8 cellular contexts compared by ENCODE assay signal in the genomic region with DNA sequence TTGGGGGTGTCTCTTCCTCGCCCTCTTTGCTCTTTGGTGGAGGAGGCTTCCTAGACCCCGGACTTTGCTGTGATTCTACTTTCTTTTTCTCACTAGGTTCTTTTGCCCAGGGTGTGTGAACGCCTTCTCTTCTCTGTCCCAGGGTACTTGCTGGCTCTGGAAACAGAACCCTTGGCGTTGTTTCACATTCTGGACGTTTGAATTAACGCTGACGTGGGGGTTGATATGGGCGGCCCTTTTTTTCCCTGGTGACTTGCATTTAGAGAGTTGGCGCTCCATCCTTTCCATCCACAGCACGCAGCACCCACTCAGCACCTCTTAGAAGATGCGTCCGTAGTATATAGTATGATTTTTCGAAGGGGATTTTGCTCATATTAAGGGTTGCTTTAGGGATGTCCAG. TPM values are rescaled to one million over a fixed set of nuclear protein-coding genes. Genes with fewer than 3 reads are reported as not detected.
DNase-seq lines count a peak whose midpoint lies in the region; ATAC-seq and TF ChIP-seq lines count a peak whose summit lies in the region.
"Not testable (repeated sequence)": the region's sequence is repeated elsewhere in the genome, so short reads cannot be mapped to it uniquely, and the experiment has no call there.

No MANE protein-coding gene starts in this region.

- H3K4me1 Mint-ChIP-seq in activated CD8-positive, alpha-beta memory T cell treated with anti-CD3 and anti-CD28 coated beads, Interleukin-2, amount 10 ng/mL, durations not matched to agents 7 days and 5 days, result peaks cover 37% of the 10 kb centered on the region
- peaks cover 14% of the 10 kb centered on the region for H3K4me1 Mint-ChIP-seq in central memory CD8-positive, alpha-beta T cell
- H3K4me1 Mint-ChIP-seq in progenitor cell of endocrine pancreas (ENCODE audit: low read depth), result not testable (repeated sequence)

- H3K79me2 ChIP-seq in OCI-LY3 (ENCODE audit: low read length), result peaks cover 55% of the 10 kb centered on the region

- not testable (repeated sequence) for H3K9me3 Mint-ChIP-seq in activated CD8-positive, alpha-beta memory T cell treated with anti-CD3 and anti-CD28 coated beads, Interleukin-2, amount 10 ng/mL, durations not matched to agents 7 days and 5 days (ENCODE audit: low read depth); central memory CD8-positive, alpha-beta T cell; progenitor cell of endocrine pancreas (ENCODE audit: low read depth)

- ATAC-seq in activated CD8-positive, alpha-beta memory T cell treated with anti-CD3 and anti-CD28 coated beads, Interleukin-2, amount 10 ng/mL, durations not matched to agents 7 days and 5 days; lower lobe of right lung; upper lobe of left lung (ENCODE audit: low FRiP score in 2 of 2): not testable (repeated sequence)
- peak; percentile 10 for ATAC-seq in central memory CD8-positive, alpha-beta T cell (replicated peaks; ENCODE audit: extremely low read depth, poor library complexity, severe bottlenecking)

- 4 to 13% methylated on average over 13 of the region's 13 CpGs for WGBS in upper lobe of left lung, 2 donors

- intact Hi-C loops in lower lobe of right lung (cut with DNase I), result not testable (repeated sequence)

- H4K20me1 ChIP-seq in OCI-LY3 (ENCODE audit: insufficient read depth, low read length), result peaks cover 12% of the 10 kb centered on the region

- not testable (repeated sequence) for DNase-seq in GM06990 (ENCODE audit: extremely low read depth, insufficient read length); activated CD8-positive, alpha-beta memory T cell treated with anti-CD3 and anti-CD28 coated beads, Interleukin-2, amount 10 ng/mL, durations not matched to agents 7 days and 5 days; central memory CD8-positive, alpha-beta T cell (ENCODE audit: low spot score in 2 of 2); lower lobe of right lung; progenitor cell of endocrine pancreas (ENCODE audit: low spot score, unreplicated experiment); upper lobe of left lung
- DNase-seq in foreskin fibroblast, result peak in 1 of 2 donors; percentile 31

- H3K36me3 ChIP-seq in GM06990 (ENCODE audit: control insufficient read depth, insufficient read depth, low read length); OCI-LY3 (replicated peaks; ENCODE audit: low read depth, low read length); lower lobe of right lung; upper lobe of left lung: not testable (repeated sequence)

- TF ChIP-seq CTCF in GM06990 (IDR thresholded peaks at IDR 0.05; ENCODE audit: insufficient read depth, low read length, poor library complexity, severe bottlenecking); OCI-LY3 (IDR thresholded peaks at IDR 0.05; ENCODE audit: low read depth, low read length); foreskin fibroblast (IDR thresholded peaks at IDR 0.05; ENCODE audit: low read depth, low read length); lower lobe of right lung (IDR thresholded peaks at IDR 0.05); progenitor cell of endocrine pancreas (IDR thresholded peaks at IDR 0.05; ENCODE audit: unreplicated experiment); upper lobe of left lung (IDR thresholded peaks at IDR 0.05): not testable (repeated sequence)

- H3K27ac ChIP-seq in OCI-LY3 (ENCODE audit: low read length) (peak overlapping the region; percentile 62), lower lobe of right lung (peak overlapping the region; percentile 94), upper lobe of left lung (peak overlapping the region; percentile 81 to 94 (median 92))

- peak overlapping the region; percentile 95 for H3K4me3 ChIP-seq in GM06990 (replicated peaks; ENCODE audit: low read depth, low read length)
- H3K4me3 ChIP-seq in OCI-LY3 (ENCODE audit: low read length), result peak overlapping the region; percentile 84
- peak overlapping the region; percentile 83 to 99 for H3K4me3 ChIP-seq in foreskin fibroblast (ENCODE audit: low read depth in 1 of 2, low read length in 2 of 2)
- H3K4me3 ChIP-seq in lower lobe of right lung, result peak overlapping the region; percentile 100
- peak overlapping the region; percentile 86 to 99 (median 99) for H3K4me3 ChIP-seq in upper lobe of left lung

- H3K4me1 ChIP-seq in OCI-LY3 (ENCODE audit: low read length), result peaks cover 30% of the 10 kb centered on the region
- H3K4me1 ChIP-seq in lower lobe of right lung, result peaks cover 35% of the 10 kb centered on the region
- peaks cover 18 to 41% (median 27%) of the 10 kb centered on the region in 4 donors for H3K4me1 ChIP-seq in upper lobe of left lung

- not testable (repeated sequence) for TF ChIP-seq EP300 in upper lobe of left lung (IDR thresholded peaks at IDR 0.05)

- CTCF ChIA-PET in activated CD8-positive, alpha-beta memory T cell treated with anti-CD3 and anti-CD28 coated beads, Interleukin-2, amount 10 ng/mL, durations not matched to agents 7 days and 5 days (lab: Charles Lee), result interaction anchor here (2.1 kb wide), 1 partner anchor 34 kb away, joined by 6 read pairs; no protein-coding TSS in a partner anchor

- peak overlapping the region; percentile 61 for H3K4me2 ChIP-seq in OCI-LY3 (ENCODE audit: low read length)

- H3K36me3 Mint-ChIP-seq in activated CD8-positive, alpha-beta memory T cell treated with anti-CD3 and anti-CD28 coated beads, Interleukin-2, amount 10 ng/mL, durations not matched to agents 7 days and 5 days; central memory CD8-positive, alpha-beta T cell (ENCODE audit: insufficient read depth); progenitor cell of endocrine pancreas (ENCODE audit: insufficient read depth): not testable (repeated sequence)

- H3K27me3 Mint-ChIP-seq in activated CD8-positive, alpha-beta memory T cell treated with anti-CD3 and anti-CD28 coated beads, Interleukin-2, amount 10 ng/mL, durations not matched to agents 7 days and 5 days; central memory CD8-positive, alpha-beta T cell; progenitor cell of endocrine pancreas: not testable (repeated sequence)

- peak overlapping the region; percentile 84 for H3K27ac Mint-ChIP-seq in activated CD8-positive, alpha-beta memory T cell treated with anti-CD3 and anti-CD28 coated beads, Interleukin-2, amount 10 ng/mL, durations not matched to agents 7 days and 5 days
- H3K27ac Mint-ChIP-seq in central memory CD8-positive, alpha-beta T cell (ENCODE audit: low read depth), result peak overlapping the region; percentile 94
- peak overlapping the region; percentile 88 for H3K27ac Mint-ChIP-seq in progenitor cell of endocrine pancreas

- not testable (repeated sequence) for H2AFZ ChIP-seq in OCI-LY3 (ENCODE audit: low read depth, low read length)

- H3K9ac ChIP-seq in OCI-LY3 (ENCODE audit: low read length), result peak overlapping the region; percentile 92

- not testable (repeated sequence) for H3K27me3 ChIP-seq in GM06990 (replicated peaks; ENCODE audit: control insufficient read depth, insufficient read depth, low read length); OCI-LY3 (ENCODE audit: low read depth, low read length); lower lobe of right lung (ENCODE audit: low read depth); upper lobe of left lung

- not testable (repeated sequence) for H3K9me3 ChIP-seq in OCI-LY3 (ENCODE audit: insufficient read depth, low read length); lower lobe of right lung; upper lobe of left lung

- peak overlapping the region; percentile 100 for H3K4me3 Mint-ChIP-seq in activated CD8-positive, alpha-beta memory T cell treated with anti-CD3 and anti-CD28 coated beads, Interleukin-2, amount 10 ng/mL, durations not matched to agents 7 days and 5 days
- H3K4me3 Mint-ChIP-seq in central memory CD8-positive, alpha-beta T cell, result peak overlapping the region; percentile 96
- peak overlapping the region; percentile 96 for H3K4me3 Mint-ChIP-seq in progenitor cell of endocrine pancreas (ENCODE audit: low read depth)

- not testable (repeated sequence) for TF ChIP-seq POLR2A in upper lobe of left lung (IDR thresholded peaks at IDR 0.05)

RNA-seq across cellular contexts. Expression of a gene that starts 0.7 kb away (rescaled TPM):
- 10 to 100 TPM; 34.2 to 41.7 TPM for total RNA-seq in activated CD8-positive, alpha-beta memory T cell treated with anti-CD3 and anti-CD28 coated beads, Interleukin-2, amount 10 ng/mL, durations not matched to agents 7 days and 5 days
- total RNA-seq in lower lobe of right lung (24.8 TPM), progenitor cell of endocrine pancreas (21.4 and 24.5 TPM in 2 replicates), upper lobe of left lung (10 to 100 TPM; 25.7 to 45.5 (median 33.0) TPM)

RNA-seq across cellular contexts. Expression of a gene that starts 37.0 kb away (rescaled TPM):
- 1 to 10 TPM; 1.2 to 1.7 TPM for total RNA-seq in activated CD8-positive, alpha-beta memory T cell treated with anti-CD3 and anti-CD28 coated beads, Interleukin-2, amount 10 ng/mL, durations not matched to agents 7 days and 5 days
- total RNA-seq in lower lobe of right lung (1.3 TPM), progenitor cell of endocrine pancreas (6.3 and 6.6 TPM in 2 replicates), upper lobe of left lung (1 to 10 TPM in 5 of 6 donors, under 1 TPM in 1; 0.91 to 8.1 (median 1.8) TPM)
